Comparison of ENCODE assay signal across 8 cellular contexts in genomic region chr6:117676577-117677218, GRCh38. TPM values are rescaled to one million over a fixed set of nuclear protein-coding genes. Genes with fewer than 3 reads are reported as not detected.
DNase-seq lines count a peak whose midpoint lies in the region; ATAC-seq, FAIRE-seq and TF ChIP-seq lines count a peak whose summit lies in the region.

No MANE protein-coding gene starts in this region.

- no peak for DNase-seq in OCI-LY7 (ENCODE audit: low spot score)
- DNase-seq in epithelial cell of prostate (ENCODE audit: low read depth, low spot score), result no peak
- no peak for DNase-seq in pancreas
- DNase-seq in HCEC 1CT, result no peak
- no peak for DNase-seq in activated CD4-positive, CD25-positive, alpha-beta regulatory T cell (lab: John Stamatoyannopoulos, UW)
- no peak for DNase-seq in activated effector memory CD4-positive, alpha-beta T cell treated with anti-CD3 and anti-CD28 coated beads, Interleukin-2, amount 50 U/mL, for 16 hours

- ATAC-seq in pancreas, result no peak
- no peak for ATAC-seq in HG02610 (IDR thresholded peaks at IDR 0.05; ENCODE audit: unreplicated experiment)

- FAIRE-seq in pancreas (lab: Jason Lieb, UNC), result no peak

- POLR2A ChIA-PET in OCI-LY7 (lab: Charles Lee), result no interaction called here

- peak overlapping the region; percentile 77 for H3K4me3 ChIP-seq in DOHH2 (ENCODE audit: low read length)
- peak overlapping the region; percentile 81 for H3K4me3 ChIP-seq in OCI-LY7 (ENCODE audit: low read depth, low read length, poor library complexity, severe bottlenecking)
- H3K4me3 ChIP-seq in pancreas, result peak overlapping the region; percentile 44 to 78 (median 62)

- 0 out of 2 replicates have a peak, but pooled peaks cover 2% of the 10 kb centered on the region for H3F3A ChIP-seq in DOHH2 (ENCODE audit: control insufficient read depth, insufficient read depth)

- CTCF ChIA-PET in OCI-LY7 (lab: Charles Lee; ENCODE audit: unreplicated experiment), result no interaction called here

- peaks cover 28% of the 10 kb centered on the region for H3K4me1 ChIP-seq in DOHH2 (ENCODE audit: control insufficient read depth, low read length)
- H3K4me1 ChIP-seq in OCI-LY7 (ENCODE audit: insufficient read depth, low read length, poor library complexity, severe bottlenecking), result peaks cover 24% of the 10 kb centered on the region
- peaks cover 3 to 30% (median 4%) of the 10 kb centered on the region in 3 donors for H3K4me1 ChIP-seq in pancreas

- TSS peak; percentile 51 for BruUV-seq in OCI-LY7 (replicated peaks; lab: Mats Ljungman, UMichigan)

- H3K9me3 ChIP-seq in DOHH2 (ENCODE audit: control insufficient read depth, insufficient read depth, low read length) (0 out of 2 replicates have a peak, but pooled peaks cover 6% of the 10 kb centered on the region), OCI-LY7 (ENCODE audit: low read length) (peaks cover 26% of the 10 kb centered on the region), pancreas (no peaks in the 10 kb centered on the region)

- H3K36me3 ChIP-seq in DOHH2 (ENCODE audit: control insufficient read depth, low read length) (peaks cover 45% of the 10 kb centered on the region), OCI-LY7 (ENCODE audit: insufficient read depth, low read length) (peaks cover 49% of the 10 kb centered on the region), pancreas (no peaks in the 10 kb centered on the region)

- H3K4me2 ChIP-seq in DOHH2 (ENCODE audit: low read length), result peak overlapping the region; percentile 77
- H3K4me2 ChIP-seq in OCI-LY7 (ENCODE audit: low read length), result peak overlapping the region; percentile 81

- H2AFZ ChIP-seq in OCI-LY7 (ENCODE audit: low read length), result no peak overlapping the region

- H3K79me2 ChIP-seq in DOHH2 (ENCODE audit: control insufficient read depth, low read length), result peaks cover 75% of the 10 kb centered on the region
- H3K79me2 ChIP-seq in OCI-LY7 (ENCODE audit: insufficient read depth, low read depth, low read length), result peaks cover 59% of the 10 kb centered on the region

- WGBS in pancreas, 2 donors, result 37 to 39% methylated on average over 6 of the region's 6 CpGs

- TF ChIP-seq CTCF in DOHH2 (IDR thresholded peaks at IDR 0.05; ENCODE audit: low read depth, low read length, poor library complexity, severe bottlenecking) (no peak), OCI-LY7 (conservative IDR thresholded peaks at IDR 0.05; ENCODE audit: low read length) (no peak), pancreas (IDR thresholded peaks at IDR 0.05) (no peak)

- H4K20me1 ChIP-seq in DOHH2 (ENCODE audit: control insufficient read depth, insufficient read depth, low read depth, low read length) (peaks cover 21% of the 10 kb centered on the region; the same call in 1 of the 2 replicates), OCI-LY7 (ENCODE audit: insufficient read depth, low read length) (peaks cover 19% of the 10 kb centered on the region)

- intact Hi-C loops in OCI-LY7 (cut with micrococcal nuclease; ENCODE audit: unreplicated experiment), result loop anchor here (5.0 kb wide), 1 partner anchor 1104 kb away; the partner anchor contains the start of gene RWDD1
- intact Hi-C loops in pancreas (cut with DNase I), result no loop called here

- H3K9me2 ChIP-seq in DOHH2 (replicated peaks; ENCODE audit: control insufficient read depth, low read length) (no peaks in the 10 kb centered on the region), OCI-LY7 (ENCODE audit: insufficient read depth, low read length) (no peaks in the 10 kb centered on the region)

- H3K27me3 ChIP-seq in DOHH2 (ENCODE audit: control insufficient read depth, low read length) (no peaks in the 10 kb centered on the region), pancreas (no peaks in the 10 kb centered on the region)

- H3K27ac ChIP-seq in DOHH2 (ENCODE audit: low read depth, low read length) (no peak overlapping the region), OCI-LY7 (ENCODE audit: low read depth, low read length, poor library complexity, severe bottlenecking) (no peak overlapping the region), epithelial cell of prostate (peak overlapping the region; percentile 85), pancreas (peak overlapping the region in 1 of 4 donors; percentile 20)

RNA-seq across cellular contexts. Expression of gene NUS1, which starts 1.4 kb away (rescaled TPM):
- 8.9 and 9.8 TPM in 2 replicates for total RNA-seq in OCI-LY7 (2014; rRNA removed; shearing (Covaris generic))
- total RNA-seq in OCI-LY7 (2022), result 34.0 and 35.7 TPM in 2 replicates
- total RNA-seq in pancreas, result 10 to 100 TPM; 10.3 to 22.2 (median 18.2) TPM
- 10 to 100 TPM in 1 of 2 donors, 1 to 10 TPM in 1; 9.3 to 13.1 TPM for polyA plus RNA-seq in pancreas
